8 cellular contexts compared by ENCODE assay signal in genomic region chr21:32940079-32941014, GRCh38.
DNase-seq lines count a peak whose midpoint lies in the region; ATAC-seq and TF ChIP-seq lines count a peak whose summit lies in the region.

No MANE protein-coding gene starts in this region.

- intact Hi-C loops in right lobe of liver (cut with DNase I): no loop called here
- intact Hi-C loops in testis (cut with DNase I; ENCODE audit: low total_unique reads): no loop called here

- 39% methylated on average over 22 of the region's 23 CpGs for WGBS in right lobe of liver (ENCODE audit: insufficient coverage, low coverage, low lambda C conversion rate, missing lambda C conversion rate)
- 35 to 44% methylated on average over 23 of the region's 23 CpGs for WGBS in testis, 2 donors

- no peaks in the 10 kb centered on the region for H3K27me3 ChIP-seq in right lobe of liver
- H3K27me3 ChIP-seq in testis: no peaks in the 10 kb centered on the region

- H3K9me3 ChIP-seq in right lobe of liver (no peaks in the 10 kb centered on the region), testis (no peaks in the 10 kb centered on the region)

- H3K4me3 ChIP-seq in right lobe of liver (no peak overlapping the region), testis (no peak overlapping the region)

- H3K36me3 ChIP-seq in right lobe of liver (no peaks in the 10 kb centered on the region), testis (ENCODE audit: low read depth, missing control alignments) (no peaks in the 10 kb centered on the region)

- peak; percentile 58 for DNase-seq in NCI-H2227 (lab: John Stamatoyannopoulos, UW; ENCODE audit: unreplicated experiment)
- DNase-seq in NCI-H2227 treated with DMSO at 0.1 percent for 48 hours (lab: John Stamatoyannopoulos, UW): no peak
- peak; percentile 56 for DNase-seq in M059J (ENCODE audit: low read depth)
- peak; percentile 31 for DNase-seq in SKM-1 treated with dmso at 0.1 percent for 144 hours (lab: John Stamatoyannopoulos, UW; ENCODE audit: unreplicated experiment)
- DNase-seq in central memory CD4-positive, alpha-beta T cell: peak; percentile 40
- DNase-seq in right lobe of liver: no peak
- peak; percentile 66 for DNase-seq in testis

- no peak for TF ChIP-seq POLR2A in right lobe of liver (IDR thresholded peaks at IDR 0.05)
- TF ChIP-seq POLR2A in testis (IDR thresholded peaks at IDR 0.05): no peak

- peak; percentile 75 to 81 (median 79) for ATAC-seq in right lobe of liver
- ATAC-seq in HG02678 (IDR thresholded peaks at IDR 0.05; ENCODE audit: unreplicated experiment): no peak

- H3K4me1 ChIP-seq in right lobe of liver (no peaks in the 10 kb centered on the region), testis (no peaks in the 10 kb centered on the region)

- TF ChIP-seq CTCF in right lobe of liver (IDR thresholded peaks at IDR 0.05): peak; percentile 61 to 82 (median 81)
- TF ChIP-seq CTCF in testis (IDR thresholded peaks at IDR 0.05): peak in 2 of 3 experiments; percentile 65 to 73

- H3K27ac ChIP-seq in right lobe of liver (no peak overlapping the region), testis (no peak overlapping the region)

Comparison
In these comparisons a context has a peak if more than half of its experiments do, and no peak if none do; other contexts are left out.
1. DNase-seq: peak in NCI-H2227 (single experiment), M059J (single experiment), SKM-1 treated with dmso at 0.1 percent for 144 hours (single experiment), central memory CD4-positive, alpha-beta T cell (single experiment) and testis (single experiment); none in NCI-H2227 treated with DMSO at 0.1 percent for 48 hours (single experiment) and right lobe of liver (0 of 3).